8 cellular contexts compared by ENCODE assay signal in genomic region chr19:3721131-3721899, GRCh38. TPM values are rescaled to one million over a fixed set of nuclear protein-coding genes. Genes with fewer than 3 reads are reported as not detected.
DNase-seq lines count a peak whose midpoint lies in the region; ATAC-seq, FAIRE-seq and TF ChIP-seq lines count a peak whose summit lies in the region.

No MANE protein-coding gene starts in this region.

- dilution Hi-C loops in endothelial cell of umbilical vein (cut with MboI; ENCODE audit: extremely low pct_ligation_motif_present, low sequenced_read_pairs): no loop called here

- H3K27ac Mint-ChIP-seq in CD14-positive monocyte: no peak overlapping the region

- intact Hi-C loops in CD14-positive monocyte (cut with micrococcal nuclease) (no loop called here), endothelial cell of umbilical vein (cut with micrococcal nuclease) (no loop called here)

- no peaks in the 10 kb centered on the region for H3K4me1 ChIP-seq in endothelial cell of umbilical vein (ENCODE audit: control insufficient read depth, extremely low read depth, insufficient read depth, low read length)

- peaks cover 20 to 27% of the 10 kb centered on the region in 2 experiments for H3K27me3 ChIP-seq in endothelial cell of umbilical vein (ENCODE audit: control insufficient read depth in 2 of 2, insufficient read depth in 2 of 2, low read length in 2 of 2)

- peaks cover 47 to 75% (median 54%) of the 10 kb centered on the region in 3 donors for H3K27me3 Mint-ChIP-seq in CD14-positive monocyte (ENCODE audit: low read depth in 3 of 3)

- H3K4me3 Mint-ChIP-seq in CD14-positive monocyte: peak overlapping the region in 1 of 2 donors; percentile 76

- FAIRE-seq in endothelial cell of umbilical vein (lab: Jason Lieb, UNC): peak; percentile 46

- no peaks in the 10 kb centered on the region for H3K9me3 ChIP-seq in endothelial cell of umbilical vein (replicated peaks; ENCODE audit: control insufficient read depth, insufficient read depth, low read length)

- H4K20me1 ChIP-seq in endothelial cell of umbilical vein (replicated peaks; ENCODE audit: control insufficient read depth, extremely low read depth, insufficient read depth, low read length): no peaks in the 10 kb centered on the region

- no peaks in the 10 kb centered on the region for H3K9me1 ChIP-seq in endothelial cell of umbilical vein (replicated peaks; ENCODE audit: control insufficient read depth, extremely low read depth, insufficient read depth, low read length)

- no peak for TF ChIP-seq POLR2A in endothelial cell of umbilical vein (IDR thresholded peaks at IDR 0.05; ENCODE audit: low read depth, low read length)

- H3K9ac ChIP-seq in endothelial cell of umbilical vein (replicated peaks; ENCODE audit: extremely low read depth, insufficient read depth, low read length): no peak overlapping the region

- H3K36me3 ChIP-seq in endothelial cell of umbilical vein (ENCODE audit: control insufficient read depth in 2 of 2, extremely low read depth in 1 of 2, insufficient read depth in 2 of 2, low read length in 2 of 2): no peaks in the 10 kb centered on the region

- no peaks in the 10 kb centered on the region for H3K79me2 ChIP-seq in endothelial cell of umbilical vein (ENCODE audit: control insufficient read depth, insufficient read depth, low read length)

- TF ChIP-seq CTCF in CD14-positive monocyte (IDR thresholded peaks at IDR 0.05) (no peak), endothelial cell of umbilical vein (IDR thresholded peaks at IDR 0.05; ENCODE audit: extremely low read depth in 1 of 2, insufficient read depth in 1 of 2, low read depth in 1 of 2, low read length in 2 of 2) (no peak)

- H3K27ac ChIP-seq in endothelial cell of umbilical vein (ENCODE audit: insufficient read depth, low read depth, low read length): no peak overlapping the region

- CTCF ChIA-PET in endothelial cell of umbilical vein (lab: Charles Lee): interaction anchor here (1.4 kb wide), 1 partner anchor 101 kb away, joined by 5 read pairs; no protein-coding TSS in a partner anchor

- no TSS peak for BruUV-seq in endothelial cell of umbilical vein (replicated peaks; lab: Mats Ljungman, UMichigan)

- H3K36me3 Mint-ChIP-seq in CD14-positive monocyte: peaks cover 2 to 3% of the 10 kb centered on the region in 2 donors

- peaks cover 3% of the 10 kb centered on the region for H3K4me1 Mint-ChIP-seq in CD14-positive monocyte

- no peak overlapping the region for H3K4me3 ChIP-seq in endothelial cell of umbilical vein (replicated peaks in 1 of 3; ENCODE audit: insufficient read depth in 1 of 3, low read depth in 1 of 3, low read length in 3 of 3)

- no peak overlapping the region for H3K4me2 ChIP-seq in endothelial cell of umbilical vein (ENCODE audit: insufficient read depth, low read length)

- DNase-seq in CD14-positive monocyte (ENCODE audit: low spot score): peak; percentile 65
- DNase-seq in HUDEP-2 (lab: John Stamatoyannopoulos, UW; ENCODE audit: unreplicated experiment in 76 of 76): peak in 67 of 76 experiments; percentile 23 to 95 (median 68)
- DNase-seq in NOMO-1 treated with DMSO at 0.1 percent for 48 hours (lab: John Stamatoyannopoulos, UW; ENCODE audit: unreplicated experiment): peak; percentile 90
- DNase-seq in activated T-cell treated with anti-CD3 and anti-CD28 coated beads for 1 hour (ENCODE audit: low read depth): peak; percentile 83
- DNase-seq in endothelial cell of umbilical vein (ENCODE audit: low read depth, low spot score): peak; percentile 61
- peak; percentile 33 for DNase-seq in midbrain (lab: John Stamatoyannopoulos, UW)
- peak; percentile 86 for DNase-seq in stimulated activated CD8-positive, alpha-beta memory T cell treated with anti-CD3 and anti-CD28 coated beads, Interleukin-4, amount 100 ng/mL, for 24 hours (ENCODE audit: low read depth)

- POLR2A ChIA-PET in endothelial cell of umbilical vein (lab: Charles Lee): no interaction called here

- H3K9me3 Mint-ChIP-seq in CD14-positive monocyte: peaks cover 0 to 14% (median 11%) of the 10 kb centered on the region in 7 donors

- no peak overlapping the region for H2AFZ ChIP-seq in endothelial cell of umbilical vein (ENCODE audit: low read depth, low read length)

- ATAC-seq in HG02759 (IDR thresholded peaks at IDR 0.05; ENCODE audit: unreplicated experiment): no peak

TF ChIP-seq in endothelial cell of umbilical vein, 7 proteins besides CTCF, POLR2A, EP300 and RAD21:
- TF ChIP-seq MAX (IDR thresholded peaks at IDR 0.05; ENCODE audit: insufficient read depth, insufficient read length) (no peak), POLR2AphosphoS5 (IDR thresholded peaks at IDR 0.05; ENCODE audit: insufficient read depth, low read depth, low read length) (peak; percentile 34), FOS (IDR thresholded peaks at IDR 0.05; ENCODE audit: borderline replicate concordance, insufficient read depth, low read length) (no peak), MYC (IDR thresholded peaks at IDR 0.05; ENCODE audit: low read depth, low read length) (no peak), JUN (IDR thresholded peaks at IDR 0.05; ENCODE audit: borderline replicate concordance, insufficient read depth, insufficient read length, low read depth) (no peak), EZH2 (IDR thresholded peaks at IDR 0.05; ENCODE audit: borderline replicate concordance, low read depth, low read length, severe bottlenecking) (peak; percentile 34)

RNA-seq across cellular contexts. Expression of gene TJP3, which starts 13.1 kb away (rescaled TPM):
- not detected for polyA plus RNA-seq in CD14-positive monocyte
- total RNA-seq in endothelial cell of umbilical vein: not detected in 2 replicates
- 0.10 TPM in 1 of 2 replicates, not detected in the other for polyA plus RNA-seq in endothelial cell of umbilical vein
- not detected in 2 replicates for polyA plus RNA-seq in endothelial cell of umbilical vein (2011; cell fraction: cytosol; rRNA removed)
- not detected in 2 replicates for polyA plus RNA-seq in endothelial cell of umbilical vein (2011; cell fraction: nucleus; rRNA removed)
- polyA plus RNA-seq in endothelial cell of umbilical vein (2012): not detected in 2 replicates
- not detected in 2 replicates for polyA minus RNA-seq in endothelial cell of umbilical vein
- polyA minus RNA-seq in endothelial cell of umbilical vein (2011; cell fraction: cytosol; rRNA and poly(A)+ RNA removed): 7.7 TPM
- not detected in 2 replicates for polyA minus RNA-seq in endothelial cell of umbilical vein (2011; cell fraction: nucleus; rRNA and poly(A)+ RNA removed)

RNA-seq across cellular contexts. Expression of gene PIP5K1C, which starts 21.0 kb away (rescaled TPM):
- 10 to 100 TPM in 1 of 2 donors, 1 to 10 TPM in 1; 6.5 to 10.1 TPM for polyA plus RNA-seq in CD14-positive monocyte
- 79.5 and 82.2 TPM in 2 replicates for total RNA-seq in endothelial cell of umbilical vein
- polyA plus RNA-seq in endothelial cell of umbilical vein: 31.6 and 37.4 TPM in 2 replicates
- polyA plus RNA-seq in endothelial cell of umbilical vein (2011; cell fraction: cytosol; rRNA removed): 21.9 and 29.3 TPM in 2 replicates
- polyA plus RNA-seq in endothelial cell of umbilical vein (2011; cell fraction: nucleus; rRNA removed): 26.6 and 29.6 TPM in 2 replicates
- polyA plus RNA-seq in endothelial cell of umbilical vein (2012): 39.9 and 60.9 TPM in 2 replicates
- polyA minus RNA-seq in endothelial cell of umbilical vein: 41.3 and 47.5 TPM in 2 replicates
- 22.0 TPM for polyA minus RNA-seq in endothelial cell of umbilical vein (2011; cell fraction: cytosol; rRNA and poly(A)+ RNA removed)
- polyA minus RNA-seq in endothelial cell of umbilical vein (2011; cell fraction: nucleus; rRNA and poly(A)+ RNA removed): 18.5 and 24.7 TPM in 2 replicates

RNA-seq across cellular contexts. Expression of gene APBA3, which starts 40.2 kb away (rescaled TPM):
- polyA plus RNA-seq in CD14-positive monocyte: 10 to 100 TPM; 14.5 to 16.1 TPM
- total RNA-seq in endothelial cell of umbilical vein: 23.4 and 24.3 TPM in 2 replicates
- 25.1 and 41.7 TPM in 2 replicates for polyA plus RNA-seq in endothelial cell of umbilical vein
- 9.7 and 17.4 TPM in 2 replicates for polyA plus RNA-seq in endothelial cell of umbilical vein (2011; cell fraction: cytosol; rRNA removed)
- polyA plus RNA-seq in endothelial cell of umbilical vein (2011; cell fraction: nucleus; rRNA removed): 36.8 and 41.8 TPM in 2 replicates
- polyA plus RNA-seq in endothelial cell of umbilical vein (2012): 14.0 and 16.4 TPM in 2 replicates
- 12.6 and 14.2 TPM in 2 replicates for polyA minus RNA-seq in endothelial cell of umbilical vein
- polyA minus RNA-seq in endothelial cell of umbilical vein (2011; cell fraction: cytosol; rRNA and poly(A)+ RNA removed): 15.4 TPM
- 11.7 and 21.3 TPM in 2 replicates for polyA minus RNA-seq in endothelial cell of umbilical vein (2011; cell fraction: nucleus; rRNA and poly(A)+ RNA removed)

RNA-seq across cellular contexts. Expression of gene MRPL54, which starts 41.2 kb away (rescaled TPM):
- 100 to 1,000 TPM; 115 to 133 TPM for polyA plus RNA-seq in CD14-positive monocyte
- 67.5 and 76.3 TPM in 2 replicates for total RNA-seq in endothelial cell of umbilical vein
- 80.2 and 93.1 TPM in 2 replicates for polyA plus RNA-seq in endothelial cell of umbilical vein
- 82.6 and 97.0 TPM in 2 replicates for polyA plus RNA-seq in endothelial cell of umbilical vein (2011; cell fraction: cytosol; rRNA removed)
- polyA plus RNA-seq in endothelial cell of umbilical vein (2011; cell fraction: nucleus; rRNA removed): 29.7 and 32.2 TPM in 2 replicates
- 41.4 and 50.5 TPM in 2 replicates for polyA plus RNA-seq in endothelial cell of umbilical vein (2012)
- 7.5 and 9.7 TPM in 2 replicates for polyA minus RNA-seq in endothelial cell of umbilical vein
- polyA minus RNA-seq in endothelial cell of umbilical vein (2011; cell fraction: cytosol; rRNA and poly(A)+ RNA removed): 15.9 TPM
- 4.9 and 5.5 TPM in 2 replicates for polyA minus RNA-seq in endothelial cell of umbilical vein (2011; cell fraction: nucleus; rRNA and poly(A)+ RNA removed)

RNA-seq across cellular contexts. Expression of gene RAX2, which starts 50.7 kb away (rescaled TPM):
- polyA plus RNA-seq in CD14-positive monocyte (not detected), endothelial cell of umbilical vein (not detected in 2 replicates)
- total RNA-seq in endothelial cell of umbilical vein: not detected in 2 replicates
- polyA plus RNA-seq in endothelial cell of umbilical vein (2011; cell fraction: cytosol; rRNA removed): not detected in 2 replicates
- polyA plus RNA-seq in endothelial cell of umbilical vein (2011; cell fraction: nucleus; rRNA removed): not detected in 2 replicates
- polyA plus RNA-seq in endothelial cell of umbilical vein (2012): not detected in 2 replicates
- polyA minus RNA-seq in endothelial cell of umbilical vein: not detected in 2 replicates
- not detected for polyA minus RNA-seq in endothelial cell of umbilical vein (2011; cell fraction: cytosol; rRNA and poly(A)+ RNA removed)
- polyA minus RNA-seq in endothelial cell of umbilical vein (2011; cell fraction: nucleus; rRNA and poly(A)+ RNA removed): not detected in 2 replicates

Comparison
In these comparisons a context has a peak if more than half of its experiments do, and no peak if none do; other contexts are left out.
1. DNase-seq: peak in every context shown above with its lines; median percentile 90 in NOMO-1 treated with DMSO at 0.1 percent for 48 hours; 86 in stimulated activated CD8-positive, alpha-beta memory T cell treated with anti-CD3 and anti-CD28 coated beads, Interleukin-4, amount 100 ng/mL, for 24 hours; 83 in activated T-cell treated with anti-CD3 and anti-CD28 coated beads for 1 hour; 68 in HUDEP-2; 65 in CD14-positive monocyte; 61 in endothelial cell of umbilical vein; 33 in midbrain.